12 cellular contexts compared by ENCODE assay signal in the genomic region with DNA sequence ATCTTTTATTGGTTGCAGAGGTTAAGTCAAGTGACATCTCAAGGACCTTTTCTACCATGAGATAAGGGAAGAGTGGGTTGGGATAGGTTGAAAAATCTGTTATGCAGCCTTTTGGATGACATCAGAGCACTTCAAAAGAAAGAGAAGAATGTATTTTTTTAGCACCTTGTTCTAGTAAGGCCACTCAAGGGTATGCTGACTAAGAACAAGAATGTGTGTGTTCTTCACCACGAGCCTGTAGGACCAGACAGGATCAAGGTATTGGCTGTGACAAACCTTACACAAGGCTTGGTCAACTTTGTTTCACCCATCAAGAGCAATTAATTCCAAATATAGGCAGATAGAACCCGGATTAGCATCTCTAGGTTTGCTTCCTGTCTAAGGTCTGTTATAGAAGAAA.
DNase-seq lines count a peak whose midpoint lies in the region; ATAC-seq, FAIRE-seq and TF ChIP-seq lines count a peak whose summit lies in the region.
"Had no signal": no experiment of that assay in that cellular context is flagged by ENCODE, and none has a peak within 500 bp of the region (broad histone marks: within the 10 kb centered on the region; RNA-seq: fewer than 3 reads in every experiment).

No MANE protein-coding gene starts in this region.

- H3K4me3 Mint-ChIP-seq in activated naive CD8-positive, alpha-beta T cell treated with anti-CD3 and anti-CD28 coated beads, Interleukin-2, amount 50 U/mL, for 24 hours: no peak overlapping the region
- H3K4me3 Mint-ChIP-seq: H9 had no signal

- no peak overlapping the region for H3K4me3 ChIP-seq in esophagus muscularis mucosa

- no peaks in the 10 kb centered on the region for H3K36me3 ChIP-seq in esophagus muscularis mucosa

- DNase-seq in GM12891 (ENCODE audit: insufficient read length, low spot score) (peak; percentile 23), esophagus muscularis mucosa (ENCODE audit: extremely low spot score) (no peak), SKM-1 treated with dmso at 0.1 percent for 144 hours (lab: John Stamatoyannopoulos, UW; ENCODE audit: unreplicated experiment) (no peak), NCI-H1694 treated with DMSO at 0.1 percent for 48 hours (lab: John Stamatoyannopoulos, UW) (no peak), NCI-H1105 treated with DMSO at 0.1 percent for 48 hours (lab: John Stamatoyannopoulos, UW) (no peak)
- no peak for DNase-seq in activated naive CD8-positive, alpha-beta T cell treated with anti-CD3 and anti-CD28 coated beads, Interleukin-2, amount 50 U/mL, for 24 hours
- DNase-seq: H9, MM.1S, small intestine had no signal

- intact Hi-C loops in esophagus muscularis mucosa (cut with DNase I): no loop called here

- 92% methylated on average over 2 of the region's 2 CpGs for WGBS in esophagus muscularis mucosa

- H3K27me3 Mint-ChIP-seq in activated naive CD8-positive, alpha-beta T cell treated with anti-CD3 and anti-CD28 coated beads, Interleukin-2, amount 50 U/mL, for 24 hours: no peaks in the 10 kb centered on the region

- no peaks in the 10 kb centered on the region for H3K9me3 ChIP-seq in esophagus muscularis mucosa

- TF ChIP-seq CTCF in esophagus muscularis mucosa (IDR thresholded peaks at IDR 0.05): no peak

- peak overlapping the region; percentile 43 for H3K27ac Mint-ChIP-seq in activated naive CD8-positive, alpha-beta T cell treated with anti-CD3 and anti-CD28 coated beads, Interleukin-2, amount 50 U/mL, for 24 hours
- H3K27ac Mint-ChIP-seq: H9 had no signal

- H3K4me1 Mint-ChIP-seq in activated naive CD8-positive, alpha-beta T cell treated with anti-CD3 and anti-CD28 coated beads, Interleukin-2, amount 50 U/mL, for 24 hours: peaks cover 18% of the 10 kb centered on the region

- H3K4me1 ChIP-seq in esophagus muscularis mucosa: peaks cover 36 to 63% (median 55%) of the 10 kb centered on the region in 4 donors

- peak; percentile 84 for FAIRE-seq in GM12891 (lab: Jason Lieb, UNC)
- FAIRE-seq: small intestine had no signal

- H3K36me3 Mint-ChIP-seq in activated naive CD8-positive, alpha-beta T cell treated with anti-CD3 and anti-CD28 coated beads, Interleukin-2, amount 50 U/mL, for 24 hours (ENCODE audit: low read depth): peaks cover 14% of the 10 kb centered on the region

- H3K9me3 Mint-ChIP-seq in activated naive CD8-positive, alpha-beta T cell treated with anti-CD3 and anti-CD28 coated beads, Interleukin-2, amount 50 U/mL, for 24 hours: peaks cover 6% of the 10 kb centered on the region
- H3K9me3 Mint-ChIP-seq: H9 had no signal

- no peaks in the 10 kb centered on the region for H3K27me3 ChIP-seq in esophagus muscularis mucosa

- TF ChIP-seq EP300 in esophagus muscularis mucosa (IDR thresholded peaks at IDR 0.05): no peak

- no peak for TF ChIP-seq POLR2A in GM12891 (IDR thresholded peaks at IDR 0.05; ENCODE audit: low read depth, low read length)
- TF ChIP-seq POLR2A in esophagus muscularis mucosa (IDR thresholded peaks at IDR 0.05; ENCODE audit: low read depth): no peak

- ATAC-seq in GM19328 (IDR thresholded peaks at IDR 0.05; ENCODE audit: unreplicated experiment) (peak; percentile 65), HG02938 (IDR thresholded peaks at IDR 0.05; ENCODE audit: unreplicated experiment) (peak; percentile 91)
- ATAC-seq in activated naive CD8-positive, alpha-beta T cell treated with anti-CD3 and anti-CD28 coated beads, Interleukin-2, amount 50 U/mL, for 24 hours: peak; percentile 94

- H3K27ac ChIP-seq in esophagus muscularis mucosa (replicated peaks in 1 of 4): no peak overlapping the region
- H3K27ac ChIP-seq: RWPE1 had no signal

TF ChIP-seq in GM12891, 5 proteins besides CTCF, POLR2A, EP300 and RAD21:
- no peak for TF ChIP-seq POU2F2 (IDR thresholded peaks at IDR 0.05; ENCODE audit: low read depth, low read length)
- no peak for TF ChIP-seq SPI1 (IDR thresholded peaks at IDR 0.05; ENCODE audit: low read depth, low read length)
- TF ChIP-seq PAX5 (IDR thresholded peaks at IDR 0.05; ENCODE audit: insufficient read depth, low read length, severe bottlenecking): no peak
- no peak for TF ChIP-seq TAF1 (IDR thresholded peaks at IDR 0.05; ENCODE audit: low read depth, low read length)
- TF ChIP-seq POLR2AphosphoS5 (IDR thresholded peaks at IDR 0.05; ENCODE audit: low read depth, low read length): no peak
